In genomic region chr7:133629696-133630095, GRCh38 we compare ENCODE assay signal across 26 cellular contexts.
"Had no signal": no experiment of that assay in that cellular context is flagged by ENCODE, and none has a peak within 500 bp of the region (broad histone marks: within the 10 kb centered on the region; RNA-seq: fewer than 3 reads in every experiment).

No MANE protein-coding gene starts in this region.

- H3K4me3 ChIP-seq: ascending aorta, coronary artery, dorsolateral prefrontal cortex, gastrocnemius medialis, ovary, right lobe of liver, thoracic aorta had no signal

- H3K27ac ChIP-seq: ascending aorta, brain microvascular endothelial cell, coronary artery, dorsolateral prefrontal cortex, gastrocnemius medialis, neutrophil, ovary, right lobe of liver, thoracic aorta, VCaP had no signal

- H3K27me3 ChIP-seq: ascending aorta, brain microvascular endothelial cell, dorsolateral prefrontal cortex, gastrocnemius medialis, neutrophil, ovary, right lobe of liver had no signal

- H3K9me3 ChIP-seq: ascending aorta, gastrocnemius medialis, neutrophil, ovary, right lobe of liver, thoracic aorta had no signal

- ATAC-seq: gastrocnemius medialis; left colon; right lobe of liver; stimulated activated naive CD8-positive, alpha-beta T cell treated with anti-CD3 and anti-CD28 coated beads, Interleukin-15, Interleukin-2, amounts not matched to agents 100 U/mL and 50 U/mL, for 24 hours had no signal

- H3K36me3 ChIP-seq: brain microvascular endothelial cell, gastrocnemius medialis, neutrophil, ovary, right lobe of liver, thoracic aorta had no signal

- DNase-seq: activated CD4-positive, alpha-beta T cell treated with anti-CD3 and anti-CD28 coated beads for 48 hours; activated CD4-positive, alpha-beta T cell treated with anti-CD3 and anti-CD28 coated beads, Interleukin-2, amount 50 U/mL, for 48 hours; activated CD8-positive, alpha-beta memory T cell treated with anti-CD3 and anti-CD28 coated beads for 24 hours; activated effector memory CD4-positive, alpha-beta T cell treated with Interleukin-2 at 50 U/mL for 16 hours; activated naive CD4-positive, alpha-beta T cell treated with anti-CD3 and anti-CD28 coated beads for 36 hours; activated naive CD8-positive, alpha-beta T cell treated with anti-CD3 and anti-CD28 coated beads for 36 hours; brain microvascular endothelial cell; dorsolateral prefrontal cortex; effector memory CD4-positive, alpha-beta T cell; gastrocnemius medialis; glutamatergic neuron; left colon; mammary epithelial cell; naive B cell; nephron progenitor cell; ovary; right lobe of liver; stimulated activated CD4-positive, alpha-beta T cell treated with anti-CD3 and anti-CD28 coated beads, Interleukin-2, amount 100 ng/mL, for 48 hours; stimulated activated naive CD8-positive, alpha-beta T cell treated with anti-CD3 and anti-CD28 coated beads, Interleukin-15, Interleukin-2, amounts not matched to agents 100 U/mL and 50 U/mL, for 24 hours; T-helper 9 cell; trophoblast cell had no signal

- H3K4me1 ChIP-seq: ascending aorta, right lobe of liver had no signal
